Comparison of ENCODE assay signal across 8 cellular contexts in genomic region chr9:134449180-134449916, GRCh38.
DNase-seq lines count a peak whose midpoint lies in the region; ATAC-seq and TF ChIP-seq lines count a peak whose summit lies in the region.

No MANE protein-coding gene starts in this region.

- no peak overlapping the region for H3K4me3 ChIP-seq in Karpas-422 (ENCODE audit: low read length)
- H3K4me3 ChIP-seq in thoracic aorta, result no peak overlapping the region

- H3K9me3 ChIP-seq in Karpas-422 (ENCODE audit: low read length) (peaks cover 13% of the 10 kb centered on the region), thoracic aorta (no peaks in the 10 kb centered on the region)

- H3K27ac ChIP-seq in Karpas-422 (ENCODE audit: low read length), result no peak overlapping the region
- no peak overlapping the region for H3K27ac ChIP-seq in foreskin keratinocyte
- no peak overlapping the region for H3K27ac ChIP-seq in thoracic aorta

- TF ChIP-seq CTCF in foreskin keratinocyte (conservative IDR thresholded peaks at IDR 0.05) (peak; percentile 98), thoracic aorta (IDR thresholded peaks at IDR 0.05) (peak; percentile 78)

- peak; percentile 76 for DNase-seq in Caki2 (ENCODE audit: low read depth)
- DNase-seq in Karpas-422, result peak; percentile 96
- DNase-seq in SHP77 (lab: John Stamatoyannopoulos, UW), result peak; percentile 74 to 86
- DNase-seq in activated T-helper 9 cell treated with anti-CD3 and anti-CD28 coated beads, Interleukin-2, amount 50 U/mL, for 16 hours (ENCODE audit: low read depth), result peak; percentile 69
- DNase-seq in foreskin keratinocyte, result peak; percentile 61 to 81
- DNase-seq in nucleus accumbens (lab: John Stamatoyannopoulos, UW), result peak; percentile 22 to 96 (median 81)
- DNase-seq in thoracic aorta (ENCODE audit: low spot score), result peak; percentile 77

- H3K4me2 ChIP-seq in Karpas-422 (ENCODE audit: low read depth, low read length, poor library complexity, severe bottlenecking), result peak overlapping the region; percentile 27

- H3K27me3 ChIP-seq in Karpas-422 (ENCODE audit: low read length) (no peaks in the 10 kb centered on the region), foreskin keratinocyte (no peaks in the 10 kb centered on the region), thoracic aorta (replicated peaks; ENCODE audit: insufficient read depth) (no peaks in the 10 kb centered on the region)

- no peaks in the 10 kb centered on the region for H4K20me1 ChIP-seq in Karpas-422 (ENCODE audit: insufficient read depth, low read depth, low read length)

- no peaks in the 10 kb centered on the region for H3K9me2 ChIP-seq in Karpas-422 (replicated peaks; ENCODE audit: insufficient read depth, low read length)

- in situ Hi-C loops in Caki2 (cut with HindIII; ENCODE audit: low pct_unique_long_range_greater_than_20kb, low sequenced_read_pairs), result no loop called here

- no peak overlapping the region for H2AFZ ChIP-seq in Karpas-422 (ENCODE audit: low read length)

- no peak overlapping the region for H3K9ac ChIP-seq in Karpas-422 (ENCODE audit: low read length)

- no peaks in the 10 kb centered on the region for H3K79me2 ChIP-seq in Karpas-422 (ENCODE audit: low read length)

- H3K4me1 ChIP-seq in Karpas-422 (ENCODE audit: low read length), result peaks cover 10% of the 10 kb centered on the region
- no peaks in the 10 kb centered on the region for H3K4me1 ChIP-seq in foreskin keratinocyte
- H3K4me1 ChIP-seq in thoracic aorta (ENCODE audit: control insufficient read depth in 1 of 2, low read depth in 2 of 2), result no peaks in the 10 kb centered on the region

- ATAC-seq in GM21423 (IDR thresholded peaks at IDR 0.05; ENCODE audit: unreplicated experiment) (peak; percentile 92), foreskin keratinocyte (peak; percentile 96), thoracic aorta (ENCODE audit: insufficient number of reproducible peaks, low FRiP score, low read depth) (peak; percentile 81)

- H3K36me3 ChIP-seq in Karpas-422 (ENCODE audit: insufficient read depth, low read length), result no peaks in the 10 kb centered on the region
- no peaks in the 10 kb centered on the region for H3K36me3 ChIP-seq in thoracic aorta
